29 cellular contexts compared by ENCODE assay signal in the genomic region with DNA sequence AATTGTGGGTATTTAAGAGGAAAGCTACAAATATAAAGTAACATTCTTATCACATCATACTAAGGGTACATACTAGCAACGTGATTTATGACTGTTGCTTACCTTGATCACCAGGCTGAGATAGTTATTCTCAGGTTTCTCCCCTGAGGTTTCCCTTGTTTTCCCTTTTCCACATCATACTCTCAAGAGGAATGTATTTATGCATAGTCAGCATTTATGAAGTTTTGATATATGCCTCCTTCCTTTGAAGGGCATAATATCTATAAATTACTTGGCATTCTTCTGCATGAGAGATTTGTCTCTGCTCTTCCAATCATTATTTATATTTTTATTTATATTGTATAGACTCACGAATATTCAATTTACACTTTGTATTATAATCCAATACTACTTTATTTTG.
"Had no signal": no experiment of that assay in that cellular context is flagged by ENCODE, and none has a peak within 500 bp of the region (broad histone marks: within the 10 kb centered on the region; RNA-seq: fewer than 3 reads in every experiment).

No MANE protein-coding gene starts in this region.

- H3K36me3 ChIP-seq: ascending aorta, breast epithelium, cardiac muscle cell, colonic mucosa, esophagus squamous epithelium, gastroesophageal sphincter, heart right ventricle had no signal

- H3K4me2 ChIP-seq: hepatocyte had no signal

- FAIRE-seq: endothelial cell of umbilical vein had no signal

- H2AFZ ChIP-seq: hepatocyte had no signal

- H3K27me3 ChIP-seq: ascending aorta, breast epithelium, cardiac muscle cell, colonic mucosa, esophagus squamous epithelium, gastroesophageal sphincter, heart right ventricle, hepatocyte had no signal

- H3K4me3 Mint-ChIP-seq: activated CD4-positive, alpha-beta memory T cell treated with anti-CD3 and anti-CD28 coated beads, Interleukin-2, amount 10 ng/mL, durations not matched to agents 7 days and 5 days; activated CD4-positive, alpha-beta T cell treated with anti-CD3 and anti-CD28 coated beads for 36 hours; activated CD4-positive, alpha-beta T cell treated with anti-CD3 and anti-CD28 coated beads, Interleukin-2, amount 10 ng/mL, durations not matched to agents 24 days and 14 days; activated naive CD4-positive, alpha-beta T cell treated with anti-CD3 and anti-CD28 coated beads, Interleukin-2, amount 10 ng/mL, durations not matched to agents 7 days and 5 days; activated naive CD8-positive, alpha-beta T cell treated with anti-CD3 and anti-CD28 coated beads, Interleukin-2, amount 10 ng/mL, durations not matched to agents 7 days and 5 days; activated T-cell treated with anti-CD3 and anti-CD28 coated beads, Interleukin-2, amount 50 U/mL, for 24 hours; activated T-cell treated with anti-CD3 and anti-CD28 coated beads, Interleukin-2, amount 50 U/mL, for 72 hours; brain had no signal

- H3K4me1 ChIP-seq: ascending aorta, breast epithelium, colonic mucosa, esophagus squamous epithelium, gastroesophageal sphincter, heart right ventricle had no signal

- H3K27me3 Mint-ChIP-seq: activated CD4-positive, alpha-beta memory T cell treated with anti-CD3 and anti-CD28 coated beads, Interleukin-2, amount 10 ng/mL, durations not matched to agents 7 days and 5 days; activated CD4-positive, alpha-beta T cell treated with anti-CD3 and anti-CD28 coated beads for 36 hours; activated CD4-positive, alpha-beta T cell treated with anti-CD3 and anti-CD28 coated beads, Interleukin-2, amount 10 ng/mL, durations not matched to agents 24 days and 14 days; activated naive CD4-positive, alpha-beta T cell treated with anti-CD3 and anti-CD28 coated beads, Interleukin-2, amount 10 ng/mL, durations not matched to agents 7 days and 5 days; activated naive CD8-positive, alpha-beta T cell treated with anti-CD3 and anti-CD28 coated beads, Interleukin-2, amount 10 ng/mL, durations not matched to agents 7 days and 5 days; activated T-cell treated with anti-CD3 and anti-CD28 coated beads, Interleukin-2, amount 50 U/mL, for 24 hours; brain had no signal

- H3K27ac Mint-ChIP-seq: activated CD4-positive, alpha-beta memory T cell treated with anti-CD3 and anti-CD28 coated beads, Interleukin-2, amount 10 ng/mL, durations not matched to agents 7 days and 5 days; activated CD4-positive, alpha-beta T cell treated with anti-CD3 and anti-CD28 coated beads for 36 hours; activated CD4-positive, alpha-beta T cell treated with anti-CD3 and anti-CD28 coated beads, Interleukin-2, amount 10 ng/mL, durations not matched to agents 24 days and 14 days; activated naive CD4-positive, alpha-beta T cell treated with anti-CD3 and anti-CD28 coated beads, Interleukin-2, amount 10 ng/mL, durations not matched to agents 7 days and 5 days; activated naive CD4-positive, alpha-beta T cell treated with anti-CD3 and anti-CD28 coated beads, Interleukin-2, amount 50 U/mL, for 72 hours; activated naive CD8-positive, alpha-beta T cell treated with anti-CD3 and anti-CD28 coated beads, Interleukin-2, amount 10 ng/mL, durations not matched to agents 7 days and 5 days; activated T-cell treated with anti-CD3 and anti-CD28 coated beads, Interleukin-2, amount 50 U/mL, for 24 hours; activated T-cell treated with anti-CD3 and anti-CD28 coated beads, Interleukin-2, amount 50 U/mL, for 72 hours; brain had no signal

- DNase-seq: activated CD4-positive, alpha-beta memory T cell treated with anti-CD3 and anti-CD28 coated beads, Interleukin-2, amount 10 ng/mL, durations not matched to agents 7 days and 5 days; activated CD4-positive, alpha-beta T cell treated with anti-CD3 and anti-CD28 coated beads for 36 hours; activated CD4-positive, alpha-beta T cell treated with anti-CD3 and anti-CD28 coated beads, Interleukin-2, amount 10 ng/mL, durations not matched to agents 24 days and 14 days; activated CD4-positive, CD25-positive, alpha-beta regulatory T cell; activated CD4-positive, CD25-positive, alpha-beta regulatory T cell treated with anti-CD3 and anti-CD28 coated beads, Interleukin-2, amount 50 U/mL, for 72 hours; activated CD8-positive, alpha-beta memory T cell treated with anti-CD3 and anti-CD28 coated beads, Interleukin-2, amount 50 U/mL, for 48 hours; activated gamma-delta T cell; activated naive CD4-positive, alpha-beta T cell; activated naive CD4-positive, alpha-beta T cell treated with anti-CD3 and anti-CD28 coated beads, Interleukin-2, amount 10 ng/mL, durations not matched to agents 7 days and 5 days; activated naive CD8-positive, alpha-beta T cell treated with anti-CD3 and anti-CD28 coated beads, Interleukin-2, amount 10 ng/mL, durations not matched to agents 7 days and 5 days; activated T-cell treated with anti-CD3 and anti-CD28 coated beads for 4 hours; activated T-cell treated with anti-CD3 and anti-CD28 coated beads, Interleukin-2, amount 50 U/mL, for 24 hours; activated T-cell treated with anti-CD3 and anti-CD28 coated beads, Interleukin-2, amount 50 U/mL, for 72 hours; central memory CD4-positive, alpha-beta T cell; cerebellar nuclear complex; colonic mucosa; effector CD8-positive, alpha-beta T cell; esophagus squamous epithelium; foreskin melanocyte; heart right ventricle had no signal

- H3K27ac ChIP-seq: ascending aorta, breast epithelium, cardiac muscle cell, colonic mucosa, epithelial cell of prostate, esophagus squamous epithelium, gastroesophageal sphincter, heart right ventricle, hepatocyte had no signal

- H3K36me3 Mint-ChIP-seq: activated naive CD4-positive, alpha-beta T cell treated with anti-CD3 and anti-CD28 coated beads, Interleukin-2, amount 10 ng/mL, durations not matched to agents 7 days and 5 days; activated naive CD4-positive, alpha-beta T cell treated with anti-CD3 and anti-CD28 coated beads, Interleukin-2, amount 50 U/mL, for 72 hours; activated naive CD8-positive, alpha-beta T cell treated with anti-CD3 and anti-CD28 coated beads, Interleukin-2, amount 10 ng/mL, durations not matched to agents 7 days and 5 days; brain had no signal

- H3K4me1 Mint-ChIP-seq: activated CD4-positive, alpha-beta memory T cell treated with anti-CD3 and anti-CD28 coated beads, Interleukin-2, amount 10 ng/mL, durations not matched to agents 7 days and 5 days; activated CD4-positive, alpha-beta T cell treated with anti-CD3 and anti-CD28 coated beads for 36 hours; activated CD4-positive, alpha-beta T cell treated with anti-CD3 and anti-CD28 coated beads, Interleukin-2, amount 10 ng/mL, durations not matched to agents 24 days and 14 days; activated naive CD4-positive, alpha-beta T cell treated with anti-CD3 and anti-CD28 coated beads, Interleukin-2, amount 10 ng/mL, durations not matched to agents 7 days and 5 days; activated naive CD8-positive, alpha-beta T cell treated with anti-CD3 and anti-CD28 coated beads, Interleukin-2, amount 10 ng/mL, durations not matched to agents 7 days and 5 days; brain had no signal

- H3K9me3 ChIP-seq: ascending aorta, breast epithelium, colonic mucosa, esophagus squamous epithelium, gastroesophageal sphincter had no signal

- ATAC-seq: activated CD4-positive, alpha-beta T cell treated with anti-CD3 and anti-CD28 coated beads for 36 hours; activated naive CD4-positive, alpha-beta T cell treated with anti-CD3 and anti-CD28 coated beads, Interleukin-2, amount 50 U/mL, for 72 hours; activated T-cell treated with anti-CD3 and anti-CD28 coated beads, Interleukin-2, amount 50 U/mL, for 72 hours; gastroesophageal sphincter; heart right ventricle had no signal

- H3K79me2 ChIP-seq: hepatocyte had no signal

- H3K4me3 ChIP-seq: ascending aorta, breast epithelium, cardiac muscle cell, colonic mucosa, esophagus squamous epithelium, gastroesophageal sphincter, heart right ventricle, hepatocyte had no signal

- H3K9me3 Mint-ChIP-seq: activated CD4-positive, alpha-beta T cell treated with anti-CD3 and anti-CD28 coated beads, Interleukin-2, amount 10 ng/mL, durations not matched to agents 24 days and 14 days had no signal
